ENCODE assay signal across 9 cellular contexts in the genomic region with DNA sequence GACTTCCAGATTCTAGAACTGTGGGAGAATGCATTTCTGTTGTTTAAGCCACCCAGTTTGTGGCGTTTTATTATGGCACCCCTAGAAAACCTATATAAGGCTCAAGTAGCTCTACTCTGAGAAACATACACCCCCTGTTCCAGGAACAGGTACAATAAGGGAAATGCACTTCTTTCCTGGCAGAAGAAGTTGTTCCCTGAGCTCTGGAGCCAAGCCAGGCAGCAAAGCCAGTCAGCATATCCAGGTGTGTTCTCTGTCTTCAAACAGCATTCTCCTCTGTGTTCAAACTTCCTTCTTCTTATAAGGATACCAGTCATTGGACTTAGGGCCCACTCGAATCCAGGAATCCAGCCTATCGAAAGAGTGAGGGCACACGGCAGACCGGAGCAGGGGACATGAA.
"Had no signal": no experiment of that assay in that cellular context is flagged by ENCODE, and none has a peak within 500 bp of the region (broad histone marks: within the 10 kb centered on the region; RNA-seq: fewer than 3 reads in every experiment).

No MANE protein-coding gene starts in this region.

- H3K9me3 Mint-ChIP-seq: HFFc6 had no signal

- ATAC-seq: GM23338, HCT116 had no signal

- H3K4me3 Mint-ChIP-seq: GM23338, H9, HFFc6 had no signal

- H2AFZ ChIP-seq: GM23248, GM23338 had no signal

- H3K9ac ChIP-seq: GM23248 had no signal

- H3K27ac Mint-ChIP-seq: GM23338, H9, HFFc6 had no signal

- H3K9me3 ChIP-seq: HAP-1 had no signal

- H3K27ac ChIP-seq: GM23248 had no signal

- H3K36me3 ChIP-seq: HAP-1 had no signal

- H3K4me2 ChIP-seq: GM23338 had no signal

- H3K4me3 ChIP-seq: GM23248, GM23338, HAP-1 had no signal

- DNase-seq: GM23248, GOT3, H7, H9, HCEC 1CT, HFFc6 had no signal
